In the genomic region with DNA sequence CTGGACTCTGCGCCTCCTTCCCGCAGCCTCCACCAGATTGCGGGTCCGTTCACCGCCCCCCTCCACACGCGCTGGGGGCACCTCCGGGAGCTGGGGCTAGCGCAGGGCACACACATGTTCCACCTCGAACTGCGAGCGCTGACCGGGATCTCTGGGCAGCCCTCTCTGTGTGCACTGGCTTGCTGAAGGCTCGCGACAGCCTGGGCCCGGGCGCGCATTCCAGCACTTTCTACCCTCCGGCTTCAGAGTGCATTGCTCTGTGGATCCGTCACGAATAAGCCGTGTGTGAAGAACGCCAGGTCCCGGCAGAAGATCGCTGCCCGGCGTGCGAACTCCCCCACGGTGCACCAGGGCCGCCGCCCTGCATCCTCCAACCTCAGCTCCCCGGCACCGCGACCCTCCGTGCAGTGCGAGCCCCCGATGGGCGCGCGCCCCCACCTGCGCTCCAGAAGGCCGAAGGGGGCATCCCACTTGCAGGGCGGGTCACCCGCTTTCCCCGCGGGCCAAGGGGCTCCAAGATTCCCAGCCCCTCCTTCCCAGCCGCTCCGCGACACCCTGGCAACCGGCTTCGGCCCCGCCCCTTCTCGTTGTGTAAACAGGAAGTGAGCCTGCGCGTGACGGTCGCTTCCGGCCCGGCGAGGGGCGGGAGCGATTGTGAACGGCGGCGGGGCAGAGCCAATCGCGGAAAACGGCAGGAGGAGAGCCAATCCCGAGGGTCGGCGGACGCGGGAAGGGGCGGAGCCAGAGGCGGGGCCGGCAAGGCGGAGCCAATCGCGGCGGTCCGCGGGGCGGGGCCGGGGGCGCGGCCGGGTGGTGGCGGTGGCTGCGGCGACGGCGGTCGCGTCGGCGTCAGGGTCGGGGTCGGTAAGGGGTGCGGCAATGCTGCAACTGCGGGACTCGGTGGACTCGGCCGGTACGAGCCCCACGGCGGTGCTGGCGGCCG, we compare ENCODE assay signal across 1 cellular context.
TF ChIP-seq lines count a peak whose summit lies in the region.

Gene TPRG1L, plus strand, starts transcription at position 822 of the 943 bp plus-strand sequence. Its CDS starts 58 bp downstream, at position 880.

TF ChIP-seq in HCT116, 20 proteins besides CTCF, POLR2A, EP300 and RAD21 (continued from another document):
- TF ChIP-seq ZBTB33 (IDR thresholded peaks at IDR 0.05; ENCODE audit: extremely low read depth, insufficient replicate concordance, low read length) (no peak), SIN3A (IDR thresholded peaks at IDR 0.05; ENCODE audit: low read depth) (peak; percentile 17; the same call in 1 of the 2 replicates)
